ENCODE assay signal across 10 cellular contexts in the genomic region with DNA sequence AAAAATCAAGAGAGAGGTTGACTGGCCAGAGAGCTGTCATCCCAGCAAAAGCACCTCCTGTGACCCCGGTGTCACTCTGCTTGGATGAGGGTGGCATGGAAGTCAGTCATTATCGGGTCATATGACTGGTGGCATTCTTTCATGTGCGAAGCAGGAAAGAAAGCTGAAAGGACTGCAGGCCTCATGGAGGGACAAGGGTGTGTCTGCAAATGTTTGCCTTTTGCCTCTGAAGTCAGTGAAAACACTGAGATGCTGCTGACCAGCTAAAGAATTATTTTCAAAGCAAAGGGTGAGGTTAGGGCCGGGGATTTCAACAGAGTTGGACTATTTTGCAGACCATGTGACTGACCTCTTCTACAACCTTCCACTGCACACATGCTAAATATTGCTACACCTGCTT.
DNase-seq lines count a peak whose midpoint lies in the region; ATAC-seq and TF ChIP-seq lines count a peak whose summit lies in the region.
"Had no signal": no experiment of that assay in that cellular context is flagged by ENCODE, and none has a peak within 500 bp of the region (broad histone marks: within the 10 kb centered on the region; RNA-seq: fewer than 3 reads in every experiment).

No MANE protein-coding gene starts in this region.

- H3K4me2 ChIP-seq in hepatocyte: peak overlapping the region; percentile 24

- H3K27ac ChIP-seq in hepatocyte: peak overlapping the region; percentile 77
- H3K27ac ChIP-seq: 22Rv1 had no signal

- CTCF ChIA-PET in MCF 10A (lab: Yijun Ruan, JAX): no interaction called here
- CTCF ChIA-PET in activated CD8-positive, alpha-beta memory T cell treated with anti-CD3 and anti-CD28 coated beads, Interleukin-2, amount 10 ng/mL, durations not matched to agents 7 days and 5 days (lab: Charles Lee): no interaction called here

- ATAC-seq in activated CD8-positive, alpha-beta memory T cell treated with anti-CD3 and anti-CD28 coated beads, Interleukin-2, amount 10 ng/mL, durations not matched to agents 7 days and 5 days: no peak
- ATAC-seq: T-cell had no signal

- 21% methylated on average over 4 of the region's 4 CpGs for WGBS in hepatocyte (ENCODE audit: low lambda C conversion rate, missing lambda C conversion rate)

- H3K9me3 Mint-ChIP-seq in MCF 10A (ENCODE audit: unreplicated experiment): no peaks in the 10 kb centered on the region
- H3K9me3 Mint-ChIP-seq in activated CD8-positive, alpha-beta memory T cell treated with anti-CD3 and anti-CD28 coated beads, Interleukin-2, amount 10 ng/mL, durations not matched to agents 7 days and 5 days (ENCODE audit: low read depth): no peaks in the 10 kb centered on the region
- H3K9me3 Mint-ChIP-seq: T-cell had no signal

- no peaks in the 10 kb centered on the region for H3K36me3 ChIP-seq in hepatocyte (replicated peaks; ENCODE audit: insufficient read depth, low read depth)

- H3K27me3 Mint-ChIP-seq in MCF 10A (ENCODE audit: insufficient read depth, unreplicated experiment): no peaks in the 10 kb centered on the region
- H3K27me3 Mint-ChIP-seq in activated CD8-positive, alpha-beta memory T cell treated with anti-CD3 and anti-CD28 coated beads, Interleukin-2, amount 10 ng/mL, durations not matched to agents 7 days and 5 days: no peaks in the 10 kb centered on the region
- H3K27me3 Mint-ChIP-seq: T-cell had no signal

- H4K20me1 ChIP-seq in hepatocyte (ENCODE audit: insufficient read depth, poor library complexity, severe bottlenecking): no peaks in the 10 kb centered on the region

- no peaks in the 10 kb centered on the region for H3K9me3 ChIP-seq in hepatocyte (ENCODE audit: low read depth)

- no peak overlapping the region for H3K4me3 Mint-ChIP-seq in MCF 10A (ENCODE audit: unreplicated experiment)
- H3K4me3 Mint-ChIP-seq in activated CD8-positive, alpha-beta memory T cell treated with anti-CD3 and anti-CD28 coated beads, Interleukin-2, amount 10 ng/mL, durations not matched to agents 7 days and 5 days: no peak overlapping the region
- H3K4me3 Mint-ChIP-seq: T-cell had no signal

- H3K27me3 ChIP-seq in hepatocyte: no peaks in the 10 kb centered on the region

- H3K79me2 ChIP-seq in hepatocyte: no peaks in the 10 kb centered on the region

- no peak for TF ChIP-seq CTCF in hepatocyte (IDR thresholded peaks at IDR 0.05; ENCODE audit: poor library complexity)
- TF ChIP-seq CTCF in MCF 10A (IDR thresholded peaks at IDR 0.05; ENCODE audit: unreplicated experiment): no peak

- H3K27ac Mint-ChIP-seq in MCF 10A (ENCODE audit: low read depth, unreplicated experiment): no peak overlapping the region
- H3K27ac Mint-ChIP-seq in activated CD8-positive, alpha-beta memory T cell treated with anti-CD3 and anti-CD28 coated beads, Interleukin-2, amount 10 ng/mL, durations not matched to agents 7 days and 5 days: no peak overlapping the region
- H3K27ac Mint-ChIP-seq: T-cell had no signal

- H3K4me3 ChIP-seq in hepatocyte: no peak overlapping the region

- no peaks in the 10 kb centered on the region for H3K36me3 Mint-ChIP-seq in MCF 10A (ENCODE audit: insufficient read depth, unreplicated experiment)
- H3K36me3 Mint-ChIP-seq in activated CD8-positive, alpha-beta memory T cell treated with anti-CD3 and anti-CD28 coated beads, Interleukin-2, amount 10 ng/mL, durations not matched to agents 7 days and 5 days: no peaks in the 10 kb centered on the region
- H3K36me3 Mint-ChIP-seq: T-cell had no signal

- no TSS peak for BruUV-seq in MCF 10A (replicated peaks; lab: Mats Ljungman, UMichigan)

- H2AFZ ChIP-seq in hepatocyte: no peak overlapping the region

- H3K4me1 ChIP-seq in hepatocyte (ENCODE audit: insufficient read depth): peaks cover 46% of the 10 kb centered on the region

- H3K4me1 Mint-ChIP-seq in MCF 10A (ENCODE audit: insufficient read depth, unreplicated experiment): no peaks in the 10 kb centered on the region
- no peaks in the 10 kb centered on the region for H3K4me1 Mint-ChIP-seq in activated CD8-positive, alpha-beta memory T cell treated with anti-CD3 and anti-CD28 coated beads, Interleukin-2, amount 10 ng/mL, durations not matched to agents 7 days and 5 days
- H3K4me1 Mint-ChIP-seq: T-cell had no signal

- POLR2A ChIA-PET in MCF 10A (lab: Yijun Ruan, JAX): interaction anchor here (0.8 kb wide), 1 partner anchor 64 kb away, joined by 3 read pairs; no protein-coding TSS in a partner anchor

- intact Hi-C loops in MCF 10A (cut with micrococcal nuclease): no loop called here

- DNase-seq in DMS53 (lab: John Stamatoyannopoulos, UW) (peak; percentile 26), DMS53 treated with DMSO at 0.1 percent for 48 hours (lab: John Stamatoyannopoulos, UW; ENCODE audit: unreplicated experiment) (no peak), SK-N-DZ (ENCODE audit: low spot score) (peak; percentile 20), hepatocyte (ENCODE audit: low spot score) (peak; percentile 74), retina (peak; percentile 60), MCF 10A (ENCODE audit: unreplicated experiment) (no peak)
- no peak for DNase-seq in activated effector memory CD4-positive, alpha-beta T cell treated with Interleukin-2 at 50 U/mL for 16 hours
- DNase-seq in activated CD8-positive, alpha-beta memory T cell treated with anti-CD3 and anti-CD28 coated beads, Interleukin-2, amount 10 ng/mL, durations not matched to agents 7 days and 5 days: no peak
- DNase-seq: T-cell had no signal

- no peaks in the 10 kb centered on the region for H3K9me2 ChIP-seq in hepatocyte (replicated peaks; ENCODE audit: insufficient read depth)

Comparison
In these comparisons a context has a peak if more than half of its experiments do, and no peak if none do; other contexts are left out.
1. DNase-seq: peak in DMS53 (single experiment), SK-N-DZ (single experiment), hepatocyte (single experiment) and retina (single experiment); none in DMS53 treated with DMSO at 0.1 percent for 48 hours (single experiment), MCF 10A (single experiment), activated effector memory CD4-positive, alpha-beta T cell treated with Interleukin-2 at 50 U/mL for 16 hours (single experiment) and activated CD8-positive, alpha-beta memory T cell treated with anti-CD3 and anti-CD28 coated beads, Interleukin-2, amount 10 ng/mL, durations not matched to agents 7 days and 5 days (single experiment).